Comparison of ENCODE assay signal across 32 cellular contexts in the genomic region with DNA sequence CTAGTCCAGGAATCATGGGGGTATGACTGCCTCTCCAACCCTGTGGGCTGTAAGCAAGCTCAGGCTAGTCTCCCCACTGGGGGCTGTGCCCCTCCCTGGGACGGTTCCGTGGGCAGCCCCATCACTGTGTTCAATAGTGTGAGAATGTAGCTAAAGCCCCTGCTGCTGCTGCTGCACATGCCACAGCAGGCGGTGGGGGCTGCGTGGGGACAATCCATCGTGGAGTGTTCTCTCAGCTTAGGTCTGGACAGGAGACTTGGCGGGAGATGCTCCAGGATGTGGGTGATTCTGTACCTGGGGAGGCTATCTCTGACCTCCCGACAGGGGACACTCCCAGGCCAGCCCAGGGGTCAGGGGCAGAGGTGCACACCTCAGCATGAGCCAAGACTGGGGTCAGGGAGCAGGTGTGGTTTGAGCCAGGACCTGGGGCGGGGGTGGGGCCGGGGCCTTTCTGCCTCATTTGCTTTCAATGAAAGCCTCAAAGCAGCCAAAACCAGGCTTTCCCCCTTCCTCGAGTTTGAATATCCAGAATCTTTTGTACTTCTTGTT. TPM values are rescaled to one million over a fixed set of nuclear protein-coding genes. Genes with fewer than 3 reads are reported as not detected.
DNase-seq lines count a peak whose midpoint lies in the region; ATAC-seq and TF ChIP-seq lines count a peak whose summit lies in the region.
"Had no signal": no experiment of that assay in that cellular context is flagged by ENCODE, and none has a peak within 500 bp of the region (broad histone marks: within the 10 kb centered on the region; RNA-seq: fewer than 3 reads in every experiment).

No MANE protein-coding gene starts in this region.

- H3K4me1 ChIP-seq in mucosa of rectum (ENCODE audit: control insufficient read depth in 2 of 2, insufficient read depth in 2 of 2, low read length in 2 of 2) (peaks cover 72 to 88% of the 10 kb centered on the region in 2 donors), spleen (peaks cover 0 to 31% (median 9%) of the 10 kb centered on the region in 6 donors), HAP-1 (no peaks in the 10 kb centered on the region; the same call in 1 of the 2 replicates)

- H3K27ac ChIP-seq in mucosa of rectum (ENCODE audit: low read depth in 2 of 2, low read length in 2 of 2), result peak overlapping the region; percentile 21 to 85
- H3K27ac ChIP-seq in spleen, result no peak overlapping the region
- H3K27ac ChIP-seq: epithelial cell of prostate, pancreas, SJSA1 had no signal

- no peak for ATAC-seq in natural killer cell treated with Interleukin-12 subunit alpha and Interleukin-12 subunit beta and Interleukin-15 and Interleukin-18, amount 100 ng/mL, for 72 hours
- ATAC-seq in natural killer cell, result no peak
- no peak for ATAC-seq in HG03025 (IDR thresholded peaks at IDR 0.05; ENCODE audit: low FRiP score, unreplicated experiment)
- ATAC-seq: naive thymus-derived CD8-positive, alpha-beta T cell; pancreas; stimulated activated naive CD8-positive, alpha-beta T cell treated with anti-CD3 and anti-CD28 coated beads, Interleukin-15, amount 100 ng/mL, for 72 hours; T-cell had no signal

- H3K27me3 ChIP-seq in mucosa of rectum (ENCODE audit: control insufficient read depth in 2 of 2, insufficient read depth in 2 of 2, low read length in 2 of 2) (no peaks in the 10 kb centered on the region), spleen (replicated peaks in 1 of 7) (peaks cover 0 to 4% (median 0%) of the 10 kb centered on the region in 7 donors), HAP-1 (ENCODE audit: low read depth) (no peaks in the 10 kb centered on the region)
- H3K27me3 ChIP-seq: pancreas, SJSA1 had no signal

- 81 to 94% (median 87%) methylated on average over 7 to 10 of the region's 10 CpGs for WGBS in spleen, 5 donors

- H3K9me3 ChIP-seq in mucosa of rectum (ENCODE audit: control insufficient read depth in 2 of 2, low read length in 2 of 2) (no peaks in the 10 kb centered on the region), spleen (no peaks in the 10 kb centered on the region), HAP-1 (no peaks in the 10 kb centered on the region)
- H3K9me3 ChIP-seq: pancreas, SJSA1 had no signal

- intact Hi-C loops in natural killer cell (cut with micrococcal nuclease) (no loop called here), spleen (cut with DNase I; ENCODE audit: low total_unique reads) (no loop called here)

- peak; percentile 47 for DNase-seq in natural killer cell treated with Interleukin-12 subunit alpha and Interleukin-12 subunit beta and Interleukin-15 and Interleukin-18, amount 100 ng/mL, for 72 hours (ENCODE audit: low spot score)
- DNase-seq in natural killer cell (no peak), spleen (peak; percentile 63), epidermal melanocyte (ENCODE audit: insufficient read length, low spot score) (no peak), HAP-1 (ENCODE audit: low spot score in 2 of 2) (no peak)
- no peak for DNase-seq in stimulated activated naive CD4-positive, alpha-beta T cell treated with Interleukin-2 at 50 U/mL for 16 hours (lab: John Stamatoyannopoulos, UW)
- DNase-seq: activated CD4-positive, alpha-beta T cell treated with anti-CD3 and anti-CD28 coated beads, Interleukin-2, amount 10 ng/mL, durations not matched to agents 24 days and 14 days; activated effector memory CD4-positive, alpha-beta T cell treated with Interleukin-2 at 50 U/mL for 16 hours; aorta; Calu3; DMS79; effector CD4-positive, alpha-beta T cell; H9; naive thymus-derived CD8-positive, alpha-beta T cell; NCI-H1048; NCI-H1694; NCI-H446 treated with DMSO at 0.1 percent for 48 hours; pancreas; retina; RPMI8226; stimulated activated CD4-positive, alpha-beta T cell treated with anti-CD3 and anti-CD28 coated beads, Interleukin-1b, Interleukin-23, amount 100 ng/mL, for 48 hours; stimulated activated naive CD8-positive, alpha-beta T cell treated with anti-CD3 and anti-CD28 coated beads, Interleukin-15, amount 100 ng/mL, for 72 hours; T-cell; trophoblast cell had no signal

- TF ChIP-seq POLR2A in spleen (IDR thresholded peaks at IDR 0.05), result no peak

- in situ Hi-C loops in HAP-1 (cut with MboI; ENCODE audit: low sequenced_read_pairs), result no loop called here

- H3K27ac Mint-ChIP-seq in natural killer cell treated with Interleukin-12 subunit alpha and Interleukin-12 subunit beta and Interleukin-15 and Interleukin-18, amount 100 ng/mL, for 72 hours, result no peak overlapping the region
- H3K27ac Mint-ChIP-seq in natural killer cell, result no peak overlapping the region
- H3K27ac Mint-ChIP-seq: activated CD4-positive, alpha-beta T cell treated with anti-CD3 and anti-CD28 coated beads, Interleukin-2, amount 10 ng/mL, durations not matched to agents 24 days and 14 days; activated naive CD8-positive, alpha-beta T cell; mesothelial cell of epicardium; naive thymus-derived CD8-positive, alpha-beta T cell; stimulated activated naive CD8-positive, alpha-beta T cell treated with anti-CD3 and anti-CD28 coated beads, Interleukin-15, amount 100 ng/mL, for 72 hours; T-cell had no signal

- no peaks in the 10 kb centered on the region for H3K9me3 Mint-ChIP-seq in natural killer cell treated with Interleukin-12 subunit alpha and Interleukin-12 subunit beta and Interleukin-15 and Interleukin-18, amount 100 ng/mL, for 72 hours
- no peaks in the 10 kb centered on the region for H3K9me3 Mint-ChIP-seq in natural killer cell
- H3K9me3 Mint-ChIP-seq: activated CD4-positive, alpha-beta T cell treated with anti-CD3 and anti-CD28 coated beads, Interleukin-2, amount 10 ng/mL, durations not matched to agents 24 days and 14 days; H9; mesothelial cell of epicardium; naive thymus-derived CD8-positive, alpha-beta T cell; stimulated activated naive CD8-positive, alpha-beta T cell treated with anti-CD3 and anti-CD28 coated beads, Interleukin-15, amount 100 ng/mL, for 72 hours; T-cell had no signal

- no peaks in the 10 kb centered on the region for H3K36me3 Mint-ChIP-seq in natural killer cell treated with Interleukin-12 subunit alpha and Interleukin-12 subunit beta and Interleukin-15 and Interleukin-18, amount 100 ng/mL, for 72 hours
- no peaks in the 10 kb centered on the region for H3K36me3 Mint-ChIP-seq in natural killer cell
- H3K36me3 Mint-ChIP-seq: activated naive CD8-positive, alpha-beta T cell; naive thymus-derived CD8-positive, alpha-beta T cell; T-cell had no signal

- H3K36me3 ChIP-seq in mucosa of rectum (ENCODE audit: control insufficient read depth in 2 of 2, insufficient read depth in 2 of 2, low read length in 2 of 2), result peaks cover 30 to 34% of the 10 kb centered on the region in 2 donors
- H3K36me3 ChIP-seq in spleen, result peaks cover 0 to 40% (median 0%) of the 10 kb centered on the region in 6 donors
- peaks cover 10% of the 10 kb centered on the region; the same call in 1 of the 2 replicates for H3K36me3 ChIP-seq in HAP-1 (replicated peaks)

- H3K4me1 Mint-ChIP-seq in natural killer cell treated with Interleukin-12 subunit alpha and Interleukin-12 subunit beta and Interleukin-15 and Interleukin-18, amount 100 ng/mL, for 72 hours (ENCODE audit: low read depth in 2 of 2), result no peaks in the 10 kb centered on the region
- no peaks in the 10 kb centered on the region for H3K4me1 Mint-ChIP-seq in natural killer cell
- H3K4me1 Mint-ChIP-seq: activated CD4-positive, alpha-beta T cell treated with anti-CD3 and anti-CD28 coated beads, Interleukin-2, amount 10 ng/mL, durations not matched to agents 24 days and 14 days; naive thymus-derived CD8-positive, alpha-beta T cell; stimulated activated naive CD8-positive, alpha-beta T cell treated with anti-CD3 and anti-CD28 coated beads, Interleukin-15, amount 100 ng/mL, for 72 hours; T-cell had no signal

- no peak for TF ChIP-seq CTCF in natural killer cell (IDR thresholded peaks at IDR 0.05)
- no peak for TF ChIP-seq CTCF in spleen (IDR thresholded peaks at IDR 0.05 in 8 of 11, conservative IDR thresholded peaks at IDR 0.05 in 3 of 11)

- H3K4me3 Mint-ChIP-seq in natural killer cell treated with Interleukin-12 subunit alpha and Interleukin-12 subunit beta and Interleukin-15 and Interleukin-18, amount 100 ng/mL, for 72 hours, result no peak overlapping the region
- H3K4me3 Mint-ChIP-seq in natural killer cell, result no peak overlapping the region
- H3K4me3 Mint-ChIP-seq: activated CD4-positive, alpha-beta T cell treated with anti-CD3 and anti-CD28 coated beads, Interleukin-2, amount 10 ng/mL, durations not matched to agents 24 days and 14 days; activated naive CD8-positive, alpha-beta T cell; H9; mesothelial cell of epicardium; stimulated activated naive CD8-positive, alpha-beta T cell treated with anti-CD3 and anti-CD28 coated beads, Interleukin-15, amount 100 ng/mL, for 72 hours; T-cell had no signal

- peak overlapping the region in 1 of 2 donors; percentile 0 for H3K9ac ChIP-seq in mucosa of rectum (ENCODE audit: low read depth in 1 of 2, low read length in 2 of 2)

- H3K27me3 Mint-ChIP-seq in natural killer cell treated with Interleukin-12 subunit alpha and Interleukin-12 subunit beta and Interleukin-15 and Interleukin-18, amount 100 ng/mL, for 72 hours, result peaks cover 0 to 8% of the 10 kb centered on the region in 2 donors
- no peaks in the 10 kb centered on the region for H3K27me3 Mint-ChIP-seq in natural killer cell (ENCODE audit: low read depth in 2 of 2)

- H3K4me3 ChIP-seq in mucosa of rectum (ENCODE audit: low read length in 2 of 2) (no peak overlapping the region), spleen (no peak overlapping the region), HAP-1 (no peak overlapping the region)
- H3K4me3 ChIP-seq: pancreas, SJSA1, smooth muscle cell had no signal

RNA-seq across cellular contexts. Expression of gene PKDCC, which starts 10.2 kb away (rescaled TPM):
- not detected for total RNA-seq in natural killer cell treated with Interleukin-12 subunit alpha and Interleukin-12 subunit beta and Interleukin-15 and Interleukin-18, amount 100 ng/mL, for 72 hours
- under 1 TPM in 1 of 3 donors, not detected in 2; 0.50 TPM for total RNA-seq in natural killer cell
- 10 to 100 TPM; 41.0 to 81.9 (median 51.7) TPM for total RNA-seq in spleen
- 10 to 100 TPM; 19.8 to 44.0 (median 31.8) TPM for polyA plus RNA-seq in spleen
- total RNA-seq: activated CD4-positive, alpha-beta T cell treated with anti-CD3 and anti-CD28 coated beads, Interleukin-2, amount 10 ng/mL, durations not matched to agents 24 days and 14 days; naive thymus-derived CD8-positive, alpha-beta T cell had no signal
- polyA plus RNA-seq: keratinocyte; naive thymus-derived CD8-positive, alpha-beta T cell had no signal

Comparison
In these comparisons a context has a peak if more than half of its experiments do, and no peak if none do; other contexts are left out.
1. DNase-seq: peak in natural killer cell treated with Interleukin-12 subunit alpha and Interleukin-12 subunit beta and Interleukin-15 and Interleukin-18, amount 100 ng/mL, for 72 hours (single experiment) and spleen (single experiment); none in natural killer cell (single experiment), epidermal melanocyte (single experiment), HAP-1 (0 of 2) and stimulated activated naive CD4-positive, alpha-beta T cell treated with Interleukin-2 at 50 U/mL for 16 hours (single experiment).
2. H3K27ac ChIP-seq: peak in mucosa of rectum (2 of 2); none in spleen (0 of 8).
3. RNA of gene PKDCC, which starts 10.2 kb away (total RNA-seq): 41.0 to 81.9 TPM in spleen; not detected in natural killer cell treated with Interleukin-12 subunit alpha and Interleukin-12 subunit beta and Interleukin-15 and Interleukin-18, amount 100 ng/mL, for 72 hours and 0.50 TPM in natural killer cell; every median in the first group is over 10 times any median in the second.